ENCODE assay signal across 11 cellular contexts in the genomic region with DNA sequence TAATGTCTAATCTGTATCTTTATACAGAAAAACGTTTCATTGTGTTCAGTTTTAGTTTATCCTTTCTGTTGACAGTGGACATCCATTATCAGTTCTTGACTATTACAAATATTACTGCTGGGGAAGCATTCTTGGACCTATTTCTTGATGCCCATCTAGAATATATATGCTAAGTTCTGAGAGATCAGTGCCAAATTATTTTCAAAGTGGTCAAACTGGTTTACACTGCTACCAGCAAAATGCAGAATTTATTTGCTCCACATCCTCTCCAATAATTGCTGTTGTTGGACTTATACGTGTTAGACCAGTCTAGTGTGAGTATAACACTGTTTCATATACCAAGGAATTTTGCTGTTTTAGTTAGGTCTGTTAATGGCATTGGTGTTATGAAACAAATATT.
DNase-seq lines count a peak whose midpoint lies in the region; ATAC-seq and TF ChIP-seq lines count a peak whose summit lies in the region.
"Had no signal": no experiment of that assay in that cellular context is flagged by ENCODE, and none has a peak within 500 bp of the region (broad histone marks: within the 10 kb centered on the region; RNA-seq: fewer than 3 reads in every experiment).

No MANE protein-coding gene starts in this region.

- no peaks in the 10 kb centered on the region for H3K9me3 Mint-ChIP-seq in stimulated activated memory B cell treated with anti-CD40 and anti-IgM and Interleukin-4, amounts not matched to agents 10 μg/mL and 1 μg/mL and 100 μg/mL, for 72 hours

- peaks cover 54% of the 10 kb centered on the region for H3K4me1 Mint-ChIP-seq in stimulated activated memory B cell treated with anti-CD40 and anti-IgM and Interleukin-4, amounts not matched to agents 10 μg/mL and 1 μg/mL and 100 μg/mL, for 72 hours

- H3K27ac Mint-ChIP-seq in stimulated activated memory B cell treated with anti-CD40 and anti-IgM and Interleukin-4, amounts not matched to agents 10 μg/mL and 1 μg/mL and 100 μg/mL, for 72 hours: peak overlapping the region; percentile 37

- no peaks in the 10 kb centered on the region for H3K9me3 ChIP-seq in Karpas-422 (ENCODE audit: low read length)
- no peaks in the 10 kb centered on the region for H3K9me3 ChIP-seq in left ventricle myocardium inferior (replicated peaks)

- H3K4me1 ChIP-seq in Karpas-422 (ENCODE audit: low read length) (peaks cover 92% of the 10 kb centered on the region), left ventricle myocardium inferior (peaks cover 44% of the 10 kb centered on the region)

- peak overlapping the region; percentile 89 for H3K27ac ChIP-seq in Karpas-422 (ENCODE audit: low read length)
- peak overlapping the region; percentile 92 for H3K27ac ChIP-seq in VCaP
- no peak overlapping the region for H3K27ac ChIP-seq in left ventricle myocardium inferior (replicated peaks)

- no peak overlapping the region for H3K4me3 ChIP-seq in Karpas-422 (ENCODE audit: low read length)
- no peak overlapping the region for H3K4me3 ChIP-seq in left ventricle myocardium inferior

- TF ChIP-seq CTCF in VCaP (conservative IDR thresholded peaks at IDR 0.05): no peak
- no peak for TF ChIP-seq CTCF in left ventricle myocardium inferior (IDR thresholded peaks at IDR 0.05; ENCODE audit: borderline replicate concordance)

- H3K9ac ChIP-seq in Karpas-422 (ENCODE audit: low read length): 0 out of 2 replicates have a peak overlapping the region, but pooled peaks have one; percentile 0

- H3K27me3 ChIP-seq in Karpas-422 (ENCODE audit: low read length) (no peaks in the 10 kb centered on the region), left ventricle myocardium inferior (ENCODE audit: low read depth) (no peaks in the 10 kb centered on the region)

- H3K79me2 ChIP-seq in Karpas-422 (ENCODE audit: low read length): peaks cover 91% of the 10 kb centered on the region

- H3K27me3 Mint-ChIP-seq in stimulated activated memory B cell treated with anti-CD40 and anti-IgM and Interleukin-4, amounts not matched to agents 10 μg/mL and 1 μg/mL and 100 μg/mL, for 72 hours: no peaks in the 10 kb centered on the region

- peaks cover 1% of the 10 kb centered on the region for H3K36me3 Mint-ChIP-seq in stimulated activated memory B cell treated with anti-CD40 and anti-IgM and Interleukin-4, amounts not matched to agents 10 μg/mL and 1 μg/mL and 100 μg/mL, for 72 hours

- no peaks in the 10 kb centered on the region for H3K9me2 ChIP-seq in Karpas-422 (replicated peaks; ENCODE audit: insufficient read depth, low read length)

- H3K4me3 Mint-ChIP-seq in stimulated activated memory B cell treated with anti-CD40 and anti-IgM and Interleukin-4, amounts not matched to agents 10 μg/mL and 1 μg/mL and 100 μg/mL, for 72 hours: no peak overlapping the region

- no peak overlapping the region for H2AFZ ChIP-seq in Karpas-422 (ENCODE audit: low read length)

- H3K36me3 ChIP-seq in Karpas-422 (ENCODE audit: insufficient read depth, low read length): no peaks in the 10 kb centered on the region
- no peaks in the 10 kb centered on the region for H3K36me3 ChIP-seq in left ventricle myocardium inferior

- ATAC-seq in stimulated activated memory B cell treated with anti-CD40 and anti-IgM and Interleukin-4, amounts not matched to agents 10 μg/mL and 1 μg/mL and 100 μg/mL, for 72 hours: no peak
- ATAC-seq: SK-N-SH treated with all-trans-retinoic acid at 6 μM for 48 hours had no signal

- intact Hi-C loops in left ventricle myocardium inferior (cut with micrococcal nuclease): no loop called here

- DNase-seq in SIG-M5 treated with dmso at 0.1 percent for 504 hours (lab: John Stamatoyannopoulos, UW; ENCODE audit: unreplicated experiment) (peak; percentile 32), SIG-M5 (lab: John Stamatoyannopoulos, UW) (no peak), Karpas-422 (no peak), KBM-7 (no peak), NCI-H2171 (lab: John Stamatoyannopoulos, UW) (no peak), left ventricle myocardium inferior (no peak)
- DNase-seq: Kasumi-1, NCI-H1930 had no signal

- H4K20me1 ChIP-seq in Karpas-422 (ENCODE audit: insufficient read depth, low read depth, low read length): no peaks in the 10 kb centered on the region

- peak overlapping the region; percentile 3 for H3K4me2 ChIP-seq in Karpas-422 (ENCODE audit: low read depth, low read length, poor library complexity, severe bottlenecking)

- in situ Hi-C loops in KBM-7 (cut with MboI; ENCODE audit: low pct_unique_long_range_greater_than_20kb, low sequenced_read_pairs): no loop called here
